10 cellular contexts compared by ENCODE assay signal in genomic region chr17:33292184-33292980, GRCh38. TPM values are rescaled to one million over a fixed set of nuclear protein-coding genes. Genes with fewer than 3 reads are reported as not detected.
DNase-seq lines count a peak whose midpoint lies in the region; ATAC-seq and TF ChIP-seq lines count a peak whose summit lies in the region.
"Had no signal": no experiment of that assay in that cellular context is flagged by ENCODE, and none has a peak within 500 bp of the region (broad histone marks: within the 10 kb centered on the region; RNA-seq: fewer than 3 reads in every experiment).

No MANE protein-coding gene starts in this region.

- H3K36me3 Mint-ChIP-seq in CD14-positive monocyte = peaks cover 2 to 5% of the 10 kb centered on the region in 2 donors

- H3K4me1 ChIP-seq in esophagus muscularis mucosa = peaks cover 8 to 27% (median 20%) of the 10 kb centered on the region in 4 donors
- H3K4me1 ChIP-seq in trophoblast cell (ENCODE audit: control insufficient read depth in 1 of 2, insufficient read depth in 2 of 2, low read length in 2 of 2) = peaks cover 3 to 4% of the 10 kb centered on the region in 2 experiments
- H3K4me1 ChIP-seq: HAP-1 had no signal

- peak overlapping the region in 1 of 2 donors; percentile 80 for H3K4me3 Mint-ChIP-seq in CD14-positive monocyte

- no peaks in the 10 kb centered on the region for H3K79me2 ChIP-seq in trophoblast cell (ENCODE audit: control insufficient read depth, insufficient read depth, low read length, poor library complexity)

- H2BK120ac ChIP-seq in trophoblast cell (ENCODE audit: insufficient read depth, low read length, poor library complexity) = no peak overlapping the region

- H2BK12ac ChIP-seq in trophoblast cell (ENCODE audit: low read length) = no peak overlapping the region

- no peak for ATAC-seq in HG02642 (IDR thresholded peaks at IDR 0.05; ENCODE audit: poor library complexity, unreplicated experiment)
- ATAC-seq in HG02678 (IDR thresholded peaks at IDR 0.05; ENCODE audit: unreplicated experiment) = no peak

- WGBS in esophagus muscularis mucosa = 0% methylated on average over 1 of the region's 72 CpGs
- no CpG with 5 or more reads among the region's 72 CpGs for WGBS in trophoblast cell (ENCODE audit: extremely low coverage, insufficient coverage, insufficient read length)

- DNase-seq in ELF-1 (ENCODE audit: low read depth, low spot score) (peak; percentile 61), NCI-H345 (lab: John Stamatoyannopoulos, UW) (peak; percentile 44), esophagus muscularis mucosa (ENCODE audit: extremely low spot score) (no peak), trophoblast cell (peak; percentile 12 to 50), NCI-H187 treated with DMSO at 0.1 percent for 48 hours (lab: John Stamatoyannopoulos, UW) (no peak), CD14-positive monocyte (ENCODE audit: low spot score) (no peak)

- H3K27me3 ChIP-seq in esophagus muscularis mucosa = peaks cover 0 to 87% (median 24%) of the 10 kb centered on the region in 4 donors
- peaks cover 45% of the 10 kb centered on the region for H3K27me3 ChIP-seq in trophoblast cell (ENCODE audit: insufficient read depth, low read length)

- H2BK5ac ChIP-seq in trophoblast cell (ENCODE audit: low read depth, low read length, poor library complexity) = no peak overlapping the region

- no peak overlapping the region for H3K4ac ChIP-seq in trophoblast cell (ENCODE audit: low read depth, low read length)

- no peak overlapping the region for H2AFZ ChIP-seq in trophoblast cell (ENCODE audit: insufficient read depth, low read length, poor library complexity)

- TF ChIP-seq CTCF in esophagus muscularis mucosa (IDR thresholded peaks at IDR 0.05) (no peak), CD14-positive monocyte (IDR thresholded peaks at IDR 0.05) (no peak)

- no peak overlapping the region for H4K8ac ChIP-seq in trophoblast cell (ENCODE audit: low read depth, low read length)

- TF ChIP-seq EP300 in esophagus muscularis mucosa (IDR thresholded peaks at IDR 0.05) = no peak

- H3K4me3 ChIP-seq in esophagus muscularis mucosa = peak overlapping the region; percentile 40 to 51 (median 43)
- H3K4me3 ChIP-seq in trophoblast cell (ENCODE audit: low read depth, low read length) = peak overlapping the region; percentile 34
- H3K4me3 ChIP-seq: HAP-1 had no signal

- intact Hi-C loops in esophagus muscularis mucosa (cut with DNase I) = no loop called here
- intact Hi-C loops in CD14-positive monocyte (cut with micrococcal nuclease) = no loop called here

- no peak overlapping the region for H3K9ac ChIP-seq in trophoblast cell (ENCODE audit: low read length)

- no peak overlapping the region for H3K18ac ChIP-seq in trophoblast cell (ENCODE audit: low read length)

- no peak overlapping the region for H3K23ac ChIP-seq in trophoblast cell (ENCODE audit: low read length)

- H3K4me1 Mint-ChIP-seq in CD14-positive monocyte = peaks cover 6% of the 10 kb centered on the region

- H3K14ac ChIP-seq in trophoblast cell (ENCODE audit: low read length) = no peak overlapping the region

- H3K79me1 ChIP-seq in trophoblast cell (ENCODE audit: low read length) = no peaks in the 10 kb centered on the region

- H3K4me2 ChIP-seq in trophoblast cell (ENCODE audit: low read length) = peak overlapping the region; percentile 49

- H3K36me3 ChIP-seq in esophagus muscularis mucosa (no peaks in the 10 kb centered on the region), trophoblast cell (ENCODE audit: control insufficient read depth in 1 of 2, insufficient read depth in 2 of 2, low read length in 2 of 2) (no peaks in the 10 kb centered on the region)
- H3K36me3 ChIP-seq: HAP-1 had no signal

- no peak overlapping the region for H4K91ac ChIP-seq in trophoblast cell (ENCODE audit: low read depth, low read length)

- H2AK5ac ChIP-seq in trophoblast cell (ENCODE audit: low read length) = no peak overlapping the region

- H3K27me3 Mint-ChIP-seq in CD14-positive monocyte (ENCODE audit: low read depth in 3 of 3) = peaks cover 58 to 70% (median 61%) of the 10 kb centered on the region in 3 donors

- H3K27ac Mint-ChIP-seq in CD14-positive monocyte = no peak overlapping the region

- peaks cover 0 to 14% (median 1%) of the 10 kb centered on the region in 7 donors for H3K9me3 Mint-ChIP-seq in CD14-positive monocyte

- TF ChIP-seq POLR2A in esophagus muscularis mucosa (IDR thresholded peaks at IDR 0.05; ENCODE audit: low read depth) = no peak

- H3K9me3 ChIP-seq in esophagus muscularis mucosa (no peaks in the 10 kb centered on the region), trophoblast cell (ENCODE audit: insufficient read depth, low read depth, low read length) (peaks cover 8% of the 10 kb centered on the region)
- H3K9me3 ChIP-seq: HAP-1 had no signal

- H3K27ac ChIP-seq in esophagus muscularis mucosa (replicated peaks in 1 of 4) (no peak overlapping the region), trophoblast cell (ENCODE audit: low read depth, low read length) (no peak overlapping the region)

- H4K12ac ChIP-seq in trophoblast cell (ENCODE audit: low read depth, low read length) = no peak overlapping the region

RNA-seq across cellular contexts. Expression of gene ASIC2, which starts 0.7 kb away (rescaled TPM):
- under 1 TPM in 1 of 4 donors, not detected in 3; 0.13 TPM for total RNA-seq in esophagus muscularis mucosa
- polyA plus RNA-seq in trophoblast cell (2013) = 0.15 and 0.33 TPM in 2 replicates
- polyA plus RNA-seq in CD14-positive monocyte = not detected
- polyA plus RNA-seq: esophagus had no signal

Comparison
In these comparisons a context has a peak if more than half of its experiments do, and no peak if none do; other contexts are left out.
1. DNase-seq: peak in ELF-1 (single experiment), NCI-H345 (single experiment) and trophoblast cell (2 of 2); none in esophagus muscularis mucosa (single experiment), NCI-H187 treated with DMSO at 0.1 percent for 48 hours (single experiment) and CD14-positive monocyte (single experiment).